ENCODE assay signal across 1 cellular context in genomic region chr7:128034830-128035229, GRCh38.
TF ChIP-seq lines count a peak whose summit lies in the region.

No MANE protein-coding gene starts in this region.

TF ChIP-seq in H1, 55 proteins besides CTCF, POLR2A, EP300 and RAD21 (continued from another document):
- TF ChIP-seq, protein P1, sequence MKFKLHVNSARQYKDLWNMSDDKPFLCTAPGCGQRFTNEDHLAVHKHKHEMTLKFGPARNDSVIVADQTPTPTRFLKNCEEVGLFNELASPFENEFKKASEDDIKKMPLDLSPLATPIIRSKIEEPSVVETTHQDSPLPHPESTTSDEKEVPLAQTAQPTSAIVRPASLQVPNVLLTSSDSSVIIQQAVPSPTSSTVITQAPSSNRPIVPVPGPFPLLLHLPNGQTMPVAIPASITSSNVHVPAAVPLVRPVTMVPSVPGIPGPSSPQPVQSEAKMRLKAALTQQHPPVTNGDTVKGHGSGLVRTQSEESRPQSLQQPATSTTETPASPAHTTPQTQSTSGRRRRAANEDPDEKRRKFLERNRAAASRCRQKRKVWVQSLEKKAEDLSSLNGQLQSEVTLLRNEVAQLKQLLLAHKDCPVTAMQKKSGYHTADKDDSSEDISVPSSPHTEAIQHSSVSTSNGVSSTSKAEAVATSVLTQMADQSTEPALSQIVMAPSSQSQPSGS (IDR thresholded peaks at IDR 0.05; ENCODE audit: low read length), result no peak
- TF ChIP-seq ASH2L (IDR thresholded peaks at IDR 0.05; ENCODE audit: low read length) (no peak), GTF2F1 (IDR thresholded peaks at IDR 0.05; ENCODE audit: borderline replicate concordance, low read depth, low read length) (no peak), JUND (IDR thresholded peaks at IDR 0.05; ENCODE audit: low read length) (no peak), HDAC6 (IDR thresholded peaks at IDR 0.05; ENCODE audit: low read depth, low read length) (no peak), POLR2AphosphoS5 (IDR thresholded peaks at IDR 0.05; ENCODE audit: low read depth, low read length) (no peak), SP2 (IDR thresholded peaks at IDR 0.05; ENCODE audit: low read length) (no peak), TCF12 (IDR thresholded peaks at IDR 0.05; ENCODE audit: low read depth, low read length) (no peak)
- TF ChIP-seq, protein P2, sequence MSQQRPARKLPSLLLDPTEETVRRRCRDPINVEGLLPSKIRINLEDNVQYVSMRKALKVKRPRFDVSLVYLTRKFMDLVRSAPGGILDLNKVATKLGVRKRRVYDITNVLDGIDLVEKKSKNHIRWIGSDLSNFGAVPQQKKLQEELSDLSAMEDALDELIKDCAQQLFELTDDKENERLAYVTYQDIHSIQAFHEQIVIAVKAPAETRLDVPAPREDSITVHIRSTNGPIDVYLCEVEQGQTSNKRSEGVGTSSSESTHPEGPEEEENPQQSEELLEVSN (IDR thresholded peaks at IDR 0.05), result no peak
